Comparison of ENCODE assay signal across 1 cellular context in genomic region chr17:82592751-82593589, GRCh38.
TF ChIP-seq lines count a peak whose summit lies in the region.

No MANE protein-coding gene starts in this region.

TF ChIP-seq in HepG2, 621 proteins besides CTCF, POLR2A, EP300 and RAD21 (continued from another document and continues in another):
- TF ChIP-seq TRAFD1 (CRISPR knock-in tag; IDR thresholded peaks at IDR 0.05; ENCODE audit: borderline replicate concordance) (no peak), GATAD2A (CRISPR knock-in tag; IDR thresholded peaks at IDR 0.05) (no peak), TFDP1 (CRISPR knock-in tag; IDR thresholded peaks at IDR 0.05; ENCODE audit: borderline replicate concordance) (0 out of 2 replicates have a peak, but pooled peaks have one; percentile 5), SRSF9 (IDR thresholded peaks at IDR 0.05; ENCODE audit: borderline replicate concordance, insufficient read depth, low read depth, low read length, poor library complexity, severe bottlenecking) (no peak), ZMYM4 (CRISPR knock-in tag; IDR thresholded peaks at IDR 0.05) (0 out of 2 replicates have a peak, but pooled peaks have one; percentile 16), ZNF547 (CRISPR knock-in tag; IDR thresholded peaks at IDR 0.05) (no peak), ATF5 (CRISPR knock-in tag; IDR thresholded peaks at IDR 0.05; ENCODE audit: low read depth) (no peak), ZFP37 (CRISPR knock-in tag; IDR thresholded peaks at IDR 0.05; ENCODE audit: borderline replicate concordance) (no peak), TRIM22 (IDR thresholded peaks at IDR 0.05) (no peak), MXD1 (CRISPR knock-in tag; IDR thresholded peaks at IDR 0.05) (0 out of 2 replicates have a peak, but pooled peaks have one; percentile 20), ZBTB7B (CRISPR knock-in tag; IDR thresholded peaks at IDR 0.05) (0 out of 2 replicates have a peak, but pooled peaks have one; percentile 43), ZNF746 (CRISPR knock-in tag; IDR thresholded peaks at IDR 0.05) (no peak), BRD4 (CRISPR knock-in tag; IDR thresholded peaks at IDR 0.05) (no peak), SOX13 (IDR thresholded peaks at IDR 0.05) (no peak), SOX13 (CRISPR knock-in tag; conservative IDR thresholded peaks at IDR 0.05 in 1 of 2, IDR thresholded peaks at IDR 0.05 in 1 of 2) (no peak), CBFB (CRISPR knock-in tag; IDR thresholded peaks at IDR 0.05) (no peak), DNMT3B (CRISPR knock-in tag; conservative IDR thresholded peaks at IDR 0.05) (no peak), HNRNPL (IDR thresholded peaks at IDR 0.05; ENCODE audit: low read depth, low read length) (peak; percentile 92), ATF3 (CRISPR knock-in tag; IDR thresholded peaks at IDR 0.05) (no peak), HNRNPLL (IDR thresholded peaks at IDR 0.05; ENCODE audit: low read depth, low read length, poor library complexity, severe bottlenecking) (peak; percentile 40), YY1 (IDR thresholded peaks at IDR 0.05; ENCODE audit: insufficient read depth, insufficient replicate concordance, low read depth, low read length) (no peak), ZNF501 (CRISPR knock-in tag; IDR thresholded peaks at IDR 0.05) (peak; percentile 8; the same call in 1 of the 2 replicates), FOXC1 (CRISPR knock-in tag; IDR thresholded peaks at IDR 0.05; ENCODE audit: borderline replicate concordance) (no peak), SP4 (CRISPR knock-in tag; IDR thresholded peaks at IDR 0.05) (no peak), CREM (IDR thresholded peaks at IDR 0.05) (peak; percentile 49; the same call in 1 of the 2 replicates), CREM (CRISPR knock-in tag; IDR thresholded peaks at IDR 0.05) (no peak), ZNF275 (CRISPR knock-in tag; IDR thresholded peaks at IDR 0.05; ENCODE audit: borderline replicate concordance) (no peak), KDM4B (CRISPR knock-in tag; IDR thresholded peaks at IDR 0.05) (no peak), JUN (CRISPR knock-in tag; IDR thresholded peaks at IDR 0.05) (no peak), ZNF878 (CRISPR knock-in tag; IDR thresholded peaks at IDR 0.05) (no peak), AKAP8 (CRISPR knock-in tag; IDR thresholded peaks at IDR 0.05) (peak; percentile 15; the same call in 1 of the 2 replicates), ZBTB43 (CRISPR knock-in tag; conservative IDR thresholded peaks at IDR 0.05) (no peak), ZNF570 (CRISPR knock-in tag; IDR thresholded peaks at IDR 0.05; ENCODE audit: borderline replicate concordance) (no peak), ZNF253 (CRISPR knock-in tag; IDR thresholded peaks at IDR 0.05; ENCODE audit: borderline replicate concordance) (no peak), POLR2G (IDR thresholded peaks at IDR 0.05; ENCODE audit: low read depth, low read length) (peak; percentile 52; the same call in 1 of the 2 replicates), NONO (IDR thresholded peaks at IDR 0.05) (no peak), NONO (CRISPR knock-in tag; conservative IDR thresholded peaks at IDR 0.05) (peak; percentile 28; the same call in 1 of the 2 replicates), JARID2 (CRISPR knock-in tag; IDR thresholded peaks at IDR 0.05; ENCODE audit: insufficient replicate concordance) (no peak), ZNF672 (CRISPR knock-in tag; IDR thresholded peaks at IDR 0.05) (no peak), ZNF432 (CRISPR knock-in tag; IDR thresholded peaks at IDR 0.05; ENCODE audit: borderline replicate concordance) (no peak), NFIC (IDR thresholded peaks at IDR 0.05; ENCODE audit: low read length) (peak; percentile 61; the same call in 1 of the 2 replicates), CBX2 (IDR thresholded peaks at IDR 0.05; ENCODE audit: low read depth, low read length) (no peak), CBX2 (CRISPR knock-in tag; IDR thresholded peaks at IDR 0.05; ENCODE audit: low read depth) (no peak), HNF1B (CRISPR knock-in tag; IDR thresholded peaks at IDR 0.05) (0 out of 2 replicates have a peak, but pooled peaks have one; percentile 14), MYNN (CRISPR knock-in tag; IDR thresholded peaks at IDR 0.05; ENCODE audit: low read depth) (peak; percentile 100), ZNF276 (CRISPR knock-in tag; IDR thresholded peaks at IDR 0.05; ENCODE audit: low read depth) (no peak), ZNF569 (CRISPR knock-in tag; IDR thresholded peaks at IDR 0.05; ENCODE audit: borderline replicate concordance) (no peak), MAZ (IDR thresholded peaks at IDR 0.05; ENCODE audit: borderline replicate concordance, low read depth, low read length) (peak; percentile 22; the same call in 1 of the 2 replicates), MAZ (CRISPR knock-in tag; IDR thresholded peaks at IDR 0.05; ENCODE audit: low read depth) (no peak), ZNF770 (CRISPR knock-in tag; IDR thresholded peaks at IDR 0.05) (no peak), DMTF1 (CRISPR knock-in tag; IDR thresholded peaks at IDR 0.05) (no peak), NR2F6 (IDR thresholded peaks at IDR 0.05) (peak; percentile 23; the same call in 1 of the 2 replicates), NR2F6 (CRISPR knock-in tag; IDR thresholded peaks at IDR 0.05) (no peak), ZNF337 (CRISPR knock-in tag; IDR thresholded peaks at IDR 0.05; ENCODE audit: borderline replicate concordance, low read depth) (no peak), NR2F1 (CRISPR knock-in tag; IDR thresholded peaks at IDR 0.05) (no peak)
